9 cellular contexts compared by ENCODE assay signal in the genomic region with DNA sequence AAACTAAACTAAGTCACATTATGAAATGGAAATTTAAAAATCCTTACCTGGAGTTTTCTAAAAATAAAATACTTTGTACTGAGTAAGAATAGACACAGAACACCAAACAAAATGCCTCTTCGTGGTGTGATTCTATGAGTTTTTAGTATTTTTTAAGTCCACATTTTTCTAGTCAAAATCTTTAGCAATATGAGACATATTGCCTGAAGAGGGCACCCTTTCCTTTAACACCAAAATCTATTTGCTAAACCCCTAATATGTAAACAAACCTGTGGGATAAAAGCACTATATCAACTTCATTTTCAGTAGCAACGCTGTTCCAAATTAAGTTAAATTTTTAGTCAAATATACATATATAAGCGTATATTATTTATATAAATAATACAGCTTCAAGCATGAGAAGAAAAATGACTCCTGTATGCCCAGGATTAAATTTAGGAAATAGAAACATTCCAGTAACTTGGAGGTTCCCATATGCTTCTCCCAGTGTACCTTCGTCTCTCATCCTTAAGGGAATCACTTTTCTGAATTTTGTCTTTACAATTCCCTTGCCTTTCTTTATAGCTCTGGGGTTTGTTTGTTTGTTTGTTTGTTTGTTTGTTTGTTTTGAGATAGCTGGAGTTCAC. TPM values are rescaled to one million over a fixed set of nuclear protein-coding genes. Genes with fewer than 3 reads are reported as not detected.
DNase-seq lines count a peak whose midpoint lies in the region; ATAC-seq and TF ChIP-seq lines count a peak whose summit lies in the region.
"Had no signal": no experiment of that assay in that cellular context is flagged by ENCODE, and none has a peak within 500 bp of the region (broad histone marks: within the 10 kb centered on the region; RNA-seq: fewer than 3 reads in every experiment).

No MANE protein-coding gene starts in this region.

- H4K5ac ChIP-seq in H9 (ENCODE audit: insufficient read length, low read depth, low read length) = no peak overlapping the region

- no peak overlapping the region for H3K4me2 ChIP-seq in H9 (ENCODE audit: insufficient read depth, insufficient read length, low read length)

- no peak overlapping the region for H3K4ac ChIP-seq in H9 (ENCODE audit: low read depth, low read length)

- no peak overlapping the region for H2AFZ ChIP-seq in H9 (ENCODE audit: low read length)

- no peak overlapping the region for H3K9ac ChIP-seq in H9 (ENCODE audit: extremely low read depth, insufficient read length, low read length)

- H3K9me3 ChIP-seq in BE2C (no peaks in the 10 kb centered on the region), H9 (ENCODE audit: control insufficient read depth, low read depth, low read length) (no peaks in the 10 kb centered on the region)

- H3K14ac ChIP-seq in H9 (ENCODE audit: insufficient read depth, low read length) = no peak overlapping the region

- H3K9me3 Mint-ChIP-seq in H9 (no peaks in the 10 kb centered on the region), naive B cell (no peaks in the 10 kb centered on the region)
- H3K9me3 Mint-ChIP-seq in stimulated activated naive CD8-positive, alpha-beta T cell treated with anti-CD3 and anti-CD28 coated beads, Interleukin-15, amount 100 ng/mL, for 72 hours = no peaks in the 10 kb centered on the region
- H3K9me3 Mint-ChIP-seq: dendritic cell treated with granulocyte-macrophage colony-stimulating factor and Interleukin-4, amounts not matched to agents 40 ng/mL and 50 ng/mL, for 4 days had no signal

- no peak overlapping the region for H2BK12ac ChIP-seq in H9 (ENCODE audit: insufficient read length, low read depth, low read length)

- H3K4me1 Mint-ChIP-seq in H9 (peaks cover 9 to 12% of the 10 kb centered on the region in 2 experiments), naive B cell (peaks cover 0 to 5% (median 3%) of the 10 kb centered on the region in 3 donors)
- no peaks in the 10 kb centered on the region for H3K4me1 Mint-ChIP-seq in stimulated activated naive CD8-positive, alpha-beta T cell treated with anti-CD3 and anti-CD28 coated beads, Interleukin-15, amount 100 ng/mL, for 72 hours

- DNase-seq in BE2C = no peak
- no peak for DNase-seq in H9
- DNase-seq in NOMO-1 (lab: John Stamatoyannopoulos, UW; ENCODE audit: unreplicated experiment in 2 of 2) = peak; percentile 57 to 72
- no peak for DNase-seq in dorsolateral prefrontal cortex
- DNase-seq in naive B cell = peak; percentile 29
- DNase-seq in HuH-7 (ENCODE audit: low spot score) = no peak
- no peak for DNase-seq in stimulated activated naive CD8-positive, alpha-beta T cell treated with anti-CD3 and anti-CD28 coated beads, Interleukin-15, amount 100 ng/mL, for 72 hours

- H3K79me2 ChIP-seq in H9 (ENCODE audit: insufficient read depth, low read length) = no peaks in the 10 kb centered on the region

- H3K4me3 ChIP-seq in BE2C (ENCODE audit: low read depth, low read length) = no peak overlapping the region
- H3K4me3 ChIP-seq in dorsolateral prefrontal cortex = no peak overlapping the region

- no peak overlapping the region for H3K27ac ChIP-seq in H9 (ENCODE audit: insufficient read length, low read depth, low read length)
- no peak overlapping the region for H3K27ac ChIP-seq in dorsolateral prefrontal cortex

- H3K4me3 Mint-ChIP-seq in H9 (no peak overlapping the region), naive B cell (no peak overlapping the region)
- no peak overlapping the region for H3K4me3 Mint-ChIP-seq in stimulated activated naive CD8-positive, alpha-beta T cell treated with anti-CD3 and anti-CD28 coated beads, Interleukin-15, amount 100 ng/mL, for 72 hours
- H3K4me3 Mint-ChIP-seq: dendritic cell treated with granulocyte-macrophage colony-stimulating factor and Interleukin-4, amounts not matched to agents 40 ng/mL and 50 ng/mL, for 4 days had no signal

- intact Hi-C loops in dorsolateral prefrontal cortex (cut with DNase I) = loop anchor here (5.0 kb wide), 2 partner anchors 174 to 229 kb away; no protein-coding TSS in a partner anchor

- H3K27me3 ChIP-seq in BE2C (no peaks in the 10 kb centered on the region), H9 (ENCODE audit: insufficient read depth, low read length) (no peaks in the 10 kb centered on the region), dorsolateral prefrontal cortex (peaks cover 0 to 4% (median 0%) of the 10 kb centered on the region in 45 donors)

- H3K79me1 ChIP-seq in H9 (ENCODE audit: insufficient read depth, low read depth, low read length, poor library complexity, severe bottlenecking) = no peaks in the 10 kb centered on the region

- H2AK5ac ChIP-seq in H9 (ENCODE audit: insufficient read length, low read length) = no peak overlapping the region

- no CpG with 5 or more reads among the region's 4 CpGs for WGBS in H9 (ENCODE audit: extremely low coverage, insufficient read length, low lambda C conversion rate)

- H3K23ac ChIP-seq in H9 (ENCODE audit: insufficient read length, low read depth, low read length) = no peak overlapping the region

- TF ChIP-seq CTCF in BE2C (IDR thresholded peaks at IDR 0.05; ENCODE audit: low read depth, low read length) (peak; percentile 48), H9 (conservative IDR thresholded peaks at IDR 0.05) (peak; percentile 71), dorsolateral prefrontal cortex (IDR thresholded peaks at IDR 0.05 in 54 of 56, conservative IDR thresholded peaks at IDR 0.05 in 2 of 56; ENCODE audit: low read depth in 1 of 56, partially characterized antibody in 56 of 56) (peak; percentile 34 to 84 (median 63))

- no peak overlapping the region for H3K18ac ChIP-seq in H9 (ENCODE audit: insufficient read length, low read depth, low read length)

- no peak overlapping the region for H2BK120ac ChIP-seq in H9 (ENCODE audit: low read depth, low read length, poor library complexity, severe bottlenecking)

- no peak overlapping the region for H4K91ac ChIP-seq in H9 (ENCODE audit: insufficient read length, low read depth, low read length)

- H3K56ac ChIP-seq in H9 (ENCODE audit: insufficient read length, low read depth, low read length) = no peak overlapping the region

- H2BK5ac ChIP-seq in H9 (ENCODE audit: insufficient read length, low read length) = no peak overlapping the region

- no peak overlapping the region for H4K8ac ChIP-seq in H9 (replicated peaks; ENCODE audit: insufficient read length, low read depth, low read length)

- no peak overlapping the region for H2BK20ac ChIP-seq in H9 (ENCODE audit: low read depth, low read length, poor library complexity, severe bottlenecking)

- H3K27me3 Mint-ChIP-seq in H9 (ENCODE audit: low read depth) (no peaks in the 10 kb centered on the region; the same call in none of the 2 replicates), naive B cell (peaks cover 0 to 2% (median 0%) of the 10 kb centered on the region in 3 donors)
- H3K27me3 Mint-ChIP-seq in stimulated activated naive CD8-positive, alpha-beta T cell treated with anti-CD3 and anti-CD28 coated beads, Interleukin-15, amount 100 ng/mL, for 72 hours = no peaks in the 10 kb centered on the region
- H3K27me3 Mint-ChIP-seq: dendritic cell treated with granulocyte-macrophage colony-stimulating factor and Interleukin-4, amounts not matched to agents 40 ng/mL and 50 ng/mL, for 4 days had no signal

- H3K27ac Mint-ChIP-seq in H9 = no peak overlapping the region; a peak in 1 of 7 replicates
- H3K27ac Mint-ChIP-seq in naive B cell = no peak overlapping the region
- no peak overlapping the region for H3K27ac Mint-ChIP-seq in stimulated activated naive CD8-positive, alpha-beta T cell treated with anti-CD3 and anti-CD28 coated beads, Interleukin-15, amount 100 ng/mL, for 72 hours
- H3K27ac Mint-ChIP-seq: dendritic cell treated with granulocyte-macrophage colony-stimulating factor and Interleukin-4, amounts not matched to agents 40 ng/mL and 50 ng/mL, for 4 days had no signal

- H3K36me3 Mint-ChIP-seq in H9 (ENCODE audit: insufficient read depth in 1 of 3, low read depth in 3 of 3) (no peaks in the 10 kb centered on the region), naive B cell (no peaks in the 10 kb centered on the region)

- ATAC-seq in naive B cell (ENCODE audit: low read depth in 2 of 2) = peak; percentile 28 to 43
- no peak for ATAC-seq in GM18511 (IDR thresholded peaks at IDR 0.05; ENCODE audit: unreplicated experiment)
- ATAC-seq in stimulated activated naive CD8-positive, alpha-beta T cell treated with anti-CD3 and anti-CD28 coated beads, Interleukin-15, amount 100 ng/mL, for 72 hours = no peak

- no peak overlapping the region for H2BK15ac ChIP-seq in H9 (ENCODE audit: low read depth, low read length)

- H3K36me3 ChIP-seq in BE2C = no peaks in the 10 kb centered on the region

- no peak overlapping the region for H3T11ph ChIP-seq in H9 (ENCODE audit: low read length)

- no peaks in the 10 kb centered on the region for H3K4me1 ChIP-seq in BE2C
- no peaks in the 10 kb centered on the region; the same call in 1 of the 2 replicates for H3K4me1 ChIP-seq in H9 (ENCODE audit: insufficient read depth, low read length)

- H4K20me1 ChIP-seq in H9 (ENCODE audit: control insufficient read depth, insufficient read depth, insufficient read length) = no peaks in the 10 kb centered on the region

- no peaks in the 10 kb centered on the region for H3K23me2 ChIP-seq in H9 (ENCODE audit: insufficient read length, low read depth, low read length, poor library complexity, severe bottlenecking)

RNA-seq across cellular contexts. Expression of gene PGM2, which starts 23.0 kb away (rescaled TPM):
- 5.0 TPM for polyA plus RNA-seq in BE2C (2012; ENCODE audit: insufficient read depth, insufficient read length, low read depth)
- 26.6 and 30.4 TPM in 2 replicates for total RNA-seq in H9 (2021)
- 10 to 100 TPM in 85 of 120 experiments, 1 to 10 TPM in 35; 6.9 to 19.6 (median 11.9) TPM for total RNA-seq in dorsolateral prefrontal cortex
- 10 to 100 TPM; 10.5 to 19.8 (median 17.4) TPM for polyA plus RNA-seq in naive B cell (ENCODE audit: low read depth in 6 of 6)

Comparison
In these comparisons a context has a peak if more than half of its experiments do, and no peak if none do; other contexts are left out.
1. DNase-seq: peak in NOMO-1 (2 of 2) and naive B cell (single experiment); none in BE2C (single experiment), H9 (single experiment), dorsolateral prefrontal cortex (0 of 10), HuH-7 (single experiment) and stimulated activated naive CD8-positive, alpha-beta T cell treated with anti-CD3 and anti-CD28 coated beads, Interleukin-15, amount 100 ng/mL, for 72 hours (0 of 2).
2. ATAC-seq: peak in naive B cell (2 of 2); none in GM18511 (single experiment) and stimulated activated naive CD8-positive, alpha-beta T cell treated with anti-CD3 and anti-CD28 coated beads, Interleukin-15, amount 100 ng/mL, for 72 hours (single experiment).
3. Peak in every context shown above with its lines, with median percentiles within 50 percentile points of each other: CTCF ChIP-seq.